In genomic region chr1:92817986-92818764, GRCh38 we compare ENCODE assay signal across 8 cellular contexts. TPM values are rescaled to one million over a fixed set of nuclear protein-coding genes. Genes with fewer than 3 reads are reported as not detected.
DNase-seq lines count a peak whose midpoint lies in the region; ATAC-seq and TF ChIP-seq lines count a peak whose summit lies in the region.

No MANE protein-coding gene starts in this region.

- no peak overlapping the region for H3K4me3 Mint-ChIP-seq in chondrocyte (ENCODE audit: unreplicated experiment)

- TF ChIP-seq CTCF in chondrocyte (IDR thresholded peaks at IDR 0.05) = peak; percentile 78

- no peak for ATAC-seq in GM19455 (IDR thresholded peaks at IDR 0.05; ENCODE audit: unreplicated experiment)

- H3K4me1 ChIP-seq in mucosa of rectum (ENCODE audit: control insufficient read depth in 2 of 2, insufficient read depth in 2 of 2, low read length in 2 of 2) = peaks cover 10 to 18% of the 10 kb centered on the region in 2 donors

- peak overlapping the region; percentile 13 to 17 for H3K9ac ChIP-seq in mucosa of rectum (ENCODE audit: low read depth in 1 of 2, low read length in 2 of 2)

- H3K9me3 Mint-ChIP-seq in chondrocyte (ENCODE audit: low read depth) = no peaks in the 10 kb centered on the region

- H3K4me1 Mint-ChIP-seq in chondrocyte (ENCODE audit: low read depth) = peaks cover 2% of the 10 kb centered on the region

- H3K27me3 Mint-ChIP-seq in chondrocyte (ENCODE audit: low read depth) = no peaks in the 10 kb centered on the region

- H3K27ac ChIP-seq in mucosa of rectum (ENCODE audit: low read depth in 2 of 2, low read length in 2 of 2) = peak overlapping the region; percentile 67 to 79

- H3K36me3 ChIP-seq in mucosa of rectum (ENCODE audit: control insufficient read depth in 2 of 2, insufficient read depth in 2 of 2, low read length in 2 of 2) = no peaks in the 10 kb centered on the region

- H3K4me3 ChIP-seq in mucosa of rectum (ENCODE audit: low read length in 2 of 2) = no peak overlapping the region

- no peaks in the 10 kb centered on the region for H3K27me3 ChIP-seq in mucosa of rectum (ENCODE audit: control insufficient read depth in 2 of 2, insufficient read depth in 2 of 2, low read length in 2 of 2)

- no peak overlapping the region for H3K27ac Mint-ChIP-seq in chondrocyte (ENCODE audit: unreplicated experiment)

- no peaks in the 10 kb centered on the region for H3K9me3 ChIP-seq in mucosa of rectum (ENCODE audit: control insufficient read depth in 2 of 2, low read length in 2 of 2)

- H3K36me3 Mint-ChIP-seq in chondrocyte (ENCODE audit: low read depth) = no peaks in the 10 kb centered on the region

- peak; percentile 11 to 21 (median 12) for DNase-seq in NCI-H1417 (lab: John Stamatoyannopoulos, UW)
- no peak for DNase-seq in NCI-H1417 treated with DMSO at 0.1 percent for 48 hours (lab: John Stamatoyannopoulos, UW)
- peak; percentile 42 for DNase-seq in GM19238 (ENCODE audit: insufficient read length, low spot score)
- DNase-seq in LoVo (ENCODE audit: low spot score) = peak; percentile 42
- no peak for DNase-seq in chondrocyte (ENCODE audit: low spot score)
- DNase-seq in NCI-H2196 treated with DMSO at 0.1 percent for 48 hours (lab: John Stamatoyannopoulos, UW; ENCODE audit: unreplicated experiment) = no peak

RNA-seq across cellular contexts. Expression of gene RPL5, which starts 13.7 kb away (rescaled TPM):
- total RNA-seq in chondrocyte = 544 to 622 TPM (median 618 TPM) in 3 replicates

RNA-seq across cellular contexts. Expression of gene EVI5, which starts 33.3 kb away (rescaled TPM):
- total RNA-seq in chondrocyte = 57.3 to 69.5 TPM (median 66.8 TPM) in 3 replicates

Comparison
In these comparisons a context has a peak if more than half of its experiments do, and no peak if none do; other contexts are left out.
1. DNase-seq: peak in NCI-H1417 (3 of 3), GM19238 (single experiment) and LoVo (single experiment); none in NCI-H1417 treated with DMSO at 0.1 percent for 48 hours (single experiment), chondrocyte (single experiment) and NCI-H2196 treated with DMSO at 0.1 percent for 48 hours (single experiment).